In the genomic region with DNA sequence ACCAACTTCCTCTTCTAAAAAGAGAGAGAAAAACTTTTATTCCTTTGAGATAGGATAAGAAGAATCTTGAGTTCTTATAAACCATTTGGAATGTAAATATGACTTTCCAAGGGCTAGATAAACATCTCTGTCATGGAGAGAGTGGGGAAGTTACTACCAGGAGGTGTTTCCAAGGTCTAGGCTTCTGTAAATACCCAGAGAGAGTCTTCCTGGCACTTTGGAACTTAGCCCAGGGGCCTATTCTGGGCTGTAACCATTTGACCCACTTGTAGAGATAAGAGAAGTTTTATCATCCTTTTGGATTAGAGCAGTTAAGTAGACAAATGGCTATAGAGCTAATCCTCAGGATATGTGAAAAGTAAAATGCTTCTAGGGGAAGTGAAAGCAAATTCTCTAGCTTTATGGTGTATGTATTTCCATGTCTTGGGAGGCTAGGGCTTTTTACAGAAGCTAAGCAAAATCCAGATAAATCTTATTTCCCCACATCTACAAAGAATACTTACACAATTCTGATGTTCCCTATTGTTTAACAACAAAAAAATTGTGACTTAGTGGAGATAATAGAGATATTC, we compare ENCODE assay signal across 1 cellular context.
TF ChIP-seq lines count a peak whose summit lies in the region.

No MANE protein-coding gene starts in this region.

TF ChIP-seq in HepG2, 621 proteins besides CTCF, POLR2A, EP300 and RAD21 (continued from another document):
- TF ChIP-seq ZNF772 (CRISPR knock-in tag; IDR thresholded peaks at IDR 0.05) = no peak
- no peak for TF ChIP-seq PHF20 (CRISPR knock-in tag; IDR thresholded peaks at IDR 0.05)
- 0 out of 2 replicates have a peak, but pooled peaks have one; percentile 18 for TF ChIP-seq BCL6 (CRISPR knock-in tag; IDR thresholded peaks at IDR 0.05)
- no peak for TF ChIP-seq KDM5A (IDR thresholded peaks at IDR 0.05; ENCODE audit: borderline replicate concordance, low read length)
- TF ChIP-seq ZNF460 (CRISPR knock-in tag; IDR thresholded peaks at IDR 0.05; ENCODE audit: borderline replicate concordance) = no peak
- TF ChIP-seq NR2F6 (IDR thresholded peaks at IDR 0.05) = no peak
- no peak for TF ChIP-seq NR2F6 (CRISPR knock-in tag; IDR thresholded peaks at IDR 0.05)
- TF ChIP-seq FOXA1 (IDR thresholded peaks at IDR 0.05) = no peak
- 0 out of 2 replicates have a peak, but pooled peaks have one; percentile 15 for TF ChIP-seq FOXA1 (CRISPR knock-in tag; IDR thresholded peaks at IDR 0.05)
- TF ChIP-seq, protein P1, sequence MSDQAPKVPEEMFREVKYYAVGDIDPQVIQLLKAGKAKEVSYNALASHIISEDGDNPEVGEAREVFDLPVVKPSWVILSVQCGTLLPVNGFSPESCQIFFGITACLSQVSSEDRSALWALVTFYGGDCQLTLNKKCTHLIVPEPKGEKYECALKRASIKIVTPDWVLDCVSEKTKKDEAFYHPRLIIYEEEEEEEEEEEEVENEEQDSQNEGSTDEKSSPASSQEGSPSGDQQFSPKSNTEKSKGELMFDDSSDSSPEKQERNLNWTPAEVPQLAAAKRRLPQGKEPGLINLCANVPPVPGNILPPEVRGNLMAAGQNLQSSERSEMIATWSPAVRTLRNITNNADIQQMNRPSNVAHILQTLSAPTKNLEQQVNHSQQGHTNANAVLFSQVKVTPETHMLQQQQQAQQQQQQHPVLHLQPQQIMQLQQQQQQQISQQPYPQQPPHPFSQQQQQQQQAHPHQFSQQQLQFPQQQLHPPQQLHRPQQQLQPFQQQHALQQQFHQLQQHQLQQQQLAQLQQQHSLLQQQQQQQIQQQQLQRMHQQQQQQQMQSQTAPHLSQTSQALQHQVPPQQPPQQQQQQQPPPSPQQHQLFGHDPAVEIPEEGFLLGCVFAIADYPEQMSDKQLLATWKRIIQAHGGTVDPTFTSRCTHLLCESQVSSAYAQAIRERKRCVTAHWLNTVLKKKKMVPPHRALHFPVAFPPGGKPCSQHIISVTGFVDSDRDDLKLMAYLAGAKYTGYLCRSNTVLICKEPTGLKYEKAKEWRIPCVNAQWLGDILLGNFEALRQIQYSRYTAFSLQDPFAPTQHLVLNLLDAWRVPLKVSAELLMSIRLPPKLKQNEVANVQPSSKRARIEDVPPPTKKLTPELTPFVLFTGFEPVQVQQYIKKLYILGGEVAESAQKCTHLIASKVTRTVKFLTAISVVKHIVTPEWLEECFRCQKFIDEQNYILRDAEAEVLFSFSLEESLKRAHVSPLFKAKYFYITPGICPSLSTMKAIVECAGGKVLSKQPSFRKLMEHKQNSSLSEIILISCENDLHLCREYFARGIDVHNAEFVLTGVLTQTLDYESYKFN (CRISPR knock-in tag; conservative IDR thresholded peaks at IDR 0.05) = peak; percentile 19; the same call in 1 of the 2 replicates
- TF ChIP-seq HMG20A (CRISPR knock-in tag; IDR thresholded peaks at IDR 0.05; ENCODE audit: borderline replicate concordance) = no peak
- TF ChIP-seq, protein P2, sequence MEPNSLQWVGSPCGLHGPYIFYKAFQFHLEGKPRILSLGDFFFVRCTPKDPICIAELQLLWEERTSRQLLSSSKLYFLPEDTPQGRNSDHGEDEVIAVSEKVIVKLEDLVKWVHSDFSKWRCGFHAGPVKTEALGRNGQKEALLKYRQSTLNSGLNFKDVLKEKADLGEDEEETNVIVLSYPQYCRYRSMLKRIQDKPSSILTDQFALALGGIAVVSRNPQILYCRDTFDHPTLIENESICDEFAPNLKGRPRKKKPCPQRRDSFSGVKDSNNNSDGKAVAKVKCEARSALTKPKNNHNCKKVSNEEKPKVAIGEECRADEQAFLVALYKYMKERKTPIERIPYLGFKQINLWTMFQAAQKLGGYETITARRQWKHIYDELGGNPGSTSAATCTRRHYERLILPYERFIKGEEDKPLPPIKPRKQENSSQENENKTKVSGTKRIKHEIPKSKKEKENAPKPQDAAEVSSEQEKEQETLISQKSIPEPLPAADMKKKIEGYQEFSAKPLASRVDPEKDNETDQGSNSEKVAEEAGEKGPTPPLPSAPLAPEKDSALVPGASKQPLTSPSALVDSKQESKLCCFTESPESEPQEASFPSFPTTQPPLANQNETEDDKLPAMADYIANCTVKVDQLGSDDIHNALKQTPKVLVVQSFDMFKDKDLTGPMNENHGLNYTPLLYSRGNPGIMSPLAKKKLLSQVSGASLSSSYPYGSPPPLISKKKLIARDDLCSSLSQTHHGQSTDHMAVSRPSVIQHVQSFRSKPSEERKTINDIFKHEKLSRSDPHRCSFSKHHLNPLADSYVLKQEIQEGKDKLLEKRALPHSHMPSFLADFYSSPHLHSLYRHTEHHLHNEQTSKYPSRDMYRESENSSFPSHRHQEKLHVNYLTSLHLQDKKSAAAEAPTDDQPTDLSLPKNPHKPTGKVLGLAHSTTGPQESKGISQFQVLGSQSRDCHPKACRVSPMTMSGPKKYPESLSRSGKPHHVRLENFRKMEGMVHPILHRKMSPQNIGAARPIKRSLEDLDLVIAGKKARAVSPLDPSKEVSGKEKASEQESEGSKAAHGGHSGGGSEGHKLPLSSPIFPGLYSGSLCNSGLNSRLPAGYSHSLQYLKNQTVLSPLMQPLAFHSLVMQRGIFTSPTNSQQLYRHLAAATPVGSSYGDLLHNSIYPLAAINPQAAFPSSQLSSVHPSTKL (CRISPR knock-in tag; IDR thresholded peaks at IDR 0.05) = peak; percentile 29; the same call in 1 of the 2 replicates
TF ChIP-seq in HepG2: peak in this region for 6.
